In the genomic region with DNA sequence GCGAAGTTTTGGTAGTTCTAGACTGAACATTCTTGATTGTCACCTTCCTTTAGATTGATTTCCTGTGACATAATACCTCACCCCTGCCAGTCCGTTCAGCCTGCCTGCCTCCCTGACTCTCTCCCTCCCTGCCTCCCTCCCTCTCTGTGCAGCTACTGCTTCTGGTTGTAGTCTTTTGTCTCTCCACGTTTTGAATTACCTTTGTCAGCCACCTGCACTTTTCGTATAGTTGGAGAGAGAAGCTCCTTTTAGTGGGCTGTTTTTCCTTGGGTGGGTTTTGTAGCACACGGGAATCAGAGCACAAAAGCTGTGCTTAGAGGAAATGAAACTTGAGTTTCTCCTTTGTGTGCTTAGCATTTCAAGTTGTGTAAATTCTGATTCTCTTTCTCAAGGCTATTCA, we compare ENCODE assay signal across 9 cellular contexts. TPM values are rescaled to one million over a fixed set of nuclear protein-coding genes. Genes with fewer than 3 reads are reported as not detected.
DNase-seq lines count a peak whose midpoint lies in the region; ATAC-seq lines count a peak whose summit lies in the region.
"Had no signal": no experiment of that assay in that cellular context is flagged by ENCODE, and none has a peak within 500 bp of the region (broad histone marks: within the 10 kb centered on the region; RNA-seq: fewer than 3 reads in every experiment).

No MANE protein-coding gene starts in this region.

- H3K27ac ChIP-seq in naive thymus-derived CD4-positive, alpha-beta T cell (ENCODE audit: low read depth, low read length) = peak overlapping the region; percentile 49

- ATAC-seq in GM18867 (IDR thresholded peaks at IDR 0.05; ENCODE audit: unreplicated experiment) = peak; percentile 96
- peak; percentile 96 for ATAC-seq in GM21825 (IDR thresholded peaks at IDR 0.05; ENCODE audit: unreplicated experiment)
- ATAC-seq in naive thymus-derived CD4-positive, alpha-beta T cell = peak; percentile 87
- ATAC-seq: K562 had no signal

- DNase-seq in NCI-H2107 treated with DMSO at 0.1 percent for 48 hours (lab: John Stamatoyannopoulos, UW; ENCODE audit: unreplicated experiment) (peak; percentile 51), SW 1271 (lab: John Stamatoyannopoulos, UW) (no peak), iPS-NIHi7 (ENCODE audit: extremely low spot score) (no peak), AG08396 (ENCODE audit: low spot score) (no peak), dedifferentiated amniotic fluid mesenchymal stem cell (ENCODE audit: extremely low spot score) (no peak)
- peak in 7 of 9 donors; percentile 16 to 56 (median 51) for DNase-seq in naive thymus-derived CD4-positive, alpha-beta T cell

- no peaks in the 10 kb centered on the region for H3K27me3 Mint-ChIP-seq in naive thymus-derived CD4-positive, alpha-beta T cell

- peaks cover 22 to 42% (median 28%) of the 10 kb centered on the region in 7 donors for H3K4me1 Mint-ChIP-seq in naive thymus-derived CD4-positive, alpha-beta T cell

- H3K9me3 ChIP-seq in naive thymus-derived CD4-positive, alpha-beta T cell (ENCODE audit: control insufficient read depth in 2 of 3, low read length in 3 of 3) = no peaks in the 10 kb centered on the region

- peak overlapping the region; percentile 45 to 80 (median 74) for H3K4me3 Mint-ChIP-seq in naive thymus-derived CD4-positive, alpha-beta T cell

- intact Hi-C loops in naive thymus-derived CD4-positive, alpha-beta T cell (cut with micrococcal nuclease) = loop anchor here in 1 of 2 donors (1.0 to 2.0 kb wide), 3 partner anchors 18 to 88 kb away; a partner anchor contains a TSS

- CTCF ChIA-PET in naive thymus-derived CD4-positive, alpha-beta T cell (lab: Charles Lee) = interaction anchor here (0.7 kb wide), 1 partner anchor 16 kb away, joined by 3 read pairs; no protein-coding TSS in a partner anchor

- peak overlapping the region; percentile 16 to 91 (median 74) for H3K27ac Mint-ChIP-seq in naive thymus-derived CD4-positive, alpha-beta T cell

- H3K4me3 ChIP-seq in naive thymus-derived CD4-positive, alpha-beta T cell (ENCODE audit: low read length) = no peak overlapping the region
- H3K4me3 ChIP-seq: K562 had no signal

- no peaks in the 10 kb centered on the region for H3K9me3 Mint-ChIP-seq in naive thymus-derived CD4-positive, alpha-beta T cell

- peaks cover 0 to 15% of the 10 kb centered on the region in 2 donors for H3K4me1 ChIP-seq in naive thymus-derived CD4-positive, alpha-beta T cell (ENCODE audit: control insufficient read depth in 2 of 2, insufficient read depth in 2 of 2, low read length in 2 of 2)

- H3K27me3 ChIP-seq in naive thymus-derived CD4-positive, alpha-beta T cell (ENCODE audit: control insufficient read depth in 2 of 2, insufficient read depth in 2 of 2, low read length in 2 of 2) = no peaks in the 10 kb centered on the region

- H3K36me3 Mint-ChIP-seq in naive thymus-derived CD4-positive, alpha-beta T cell = peaks cover 10 to 32% (median 20%) of the 10 kb centered on the region in 5 donors

- POLR2A ChIA-PET in naive thymus-derived CD4-positive, alpha-beta T cell (lab: Charles Lee) = interaction anchor here (1.1 kb wide), 1 partner anchor 32 kb away, joined by 4 read pairs; a partner anchor contains a TSS

- peaks cover 0 to 7% (median 4%) of the 10 kb centered on the region in 3 experiments for H3K36me3 ChIP-seq in naive thymus-derived CD4-positive, alpha-beta T cell (ENCODE audit: control insufficient read depth in 2 of 3, insufficient read depth in 3 of 3, low read length in 3 of 3)

RNA-seq across cellular contexts. Expression of a gene that starts 32.6 kb away (rescaled TPM):
- total RNA-seq in naive thymus-derived CD4-positive, alpha-beta T cell = 10 to 100 TPM in 4 of 5 experiments, 1 to 10 TPM in 1; 9.6 to 37.9 (median 24.6) TPM
- 10 to 100 TPM; 16.1 to 22.8 TPM for polyA plus RNA-seq in naive thymus-derived CD4-positive, alpha-beta T cell

Comparison
In these comparisons a context has a peak if more than half of its experiments do, and no peak if none do; other contexts are left out.
1. DNase-seq: peak in NCI-H2107 treated with DMSO at 0.1 percent for 48 hours (single experiment) and naive thymus-derived CD4-positive, alpha-beta T cell (7 of 9); none in SW 1271 (0 of 2), iPS-NIHi7 (single experiment), AG08396 (single experiment) and dedifferentiated amniotic fluid mesenchymal stem cell (single experiment).
2. Peak in every context shown above with its lines, with median percentiles within 50 percentile points of each other: ATAC-seq.